In the genomic region with DNA sequence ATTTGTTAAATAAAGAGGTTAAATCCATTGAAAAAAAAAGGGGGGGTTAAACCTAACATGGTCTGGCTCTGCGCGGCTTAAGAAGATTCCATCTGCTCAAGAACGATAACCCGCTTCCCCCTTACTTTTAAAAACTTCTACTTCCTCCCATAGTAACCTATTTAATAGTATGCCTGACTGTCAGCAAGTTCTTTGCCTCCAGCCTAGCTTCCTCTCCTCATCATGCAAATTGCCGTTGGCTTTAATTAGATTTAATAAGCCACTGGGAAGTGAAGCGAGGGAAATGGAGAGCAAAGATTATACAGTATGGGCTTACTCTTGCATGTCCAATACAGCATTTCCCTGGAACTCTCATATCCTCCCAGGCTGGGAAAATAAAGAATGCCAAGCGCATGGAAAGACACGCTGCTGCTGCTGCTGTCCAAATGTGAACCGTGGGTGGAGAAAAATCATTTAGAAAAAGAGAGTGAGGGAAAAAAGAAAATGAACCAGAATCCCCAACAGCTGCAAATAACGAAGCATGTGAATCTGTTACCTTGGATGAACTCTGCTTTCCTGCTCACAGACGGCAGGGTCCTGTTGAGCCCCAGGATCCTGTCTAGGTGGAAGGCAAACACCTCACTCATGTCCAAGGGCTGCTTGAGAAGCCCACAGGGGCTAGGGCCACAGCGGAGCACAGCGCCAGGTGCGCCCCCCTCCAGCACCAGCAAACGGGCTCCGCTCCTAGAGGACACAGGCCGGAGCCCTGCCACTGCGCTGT, we compare ENCODE assay signal across 9 cellular contexts.
DNase-seq lines count a peak whose midpoint lies in the region; ATAC-seq and TF ChIP-seq lines count a peak whose summit lies in the region.
"Had no signal": no experiment of that assay in that cellular context is flagged by ENCODE, and none has a peak within 500 bp of the region (broad histone marks: within the 10 kb centered on the region; RNA-seq: fewer than 3 reads in every experiment).

No MANE protein-coding gene starts in this region.

- no peak overlapping the region for H3K4me3 Mint-ChIP-seq in stimulated activated memory B cell treated with anti-CD40 and anti-IgM and Interleukin-4, amounts not matched to agents 10 μg/mL and 1 μg/mL and 100 μg/mL, for 72 hours

- DNase-seq in GDM1 (lab: John Stamatoyannopoulos, UW): peak; percentile 26
- peak; percentile 72 for DNase-seq in OCI-M1 (lab: John Stamatoyannopoulos, UW)
- DNase-seq in fibroblast of pulmonary artery (ENCODE audit: low read depth): peak; percentile 57
- peak; percentile 60 for DNase-seq in retina
- DNase-seq in activated gamma-delta T cell treated with Interleukin-2 at 50 U/mL for 16 hours: no peak
- DNase-seq: NCI-H2171 treated with DMSO at 0.1 percent for 48 hours had no signal

- peak overlapping the region; percentile 74 for H3K4me3 ChIP-seq in fibroblast of pulmonary artery (replicated peaks; ENCODE audit: low read depth, low read length)

- no peak for TF ChIP-seq CTCF in fibroblast of pulmonary artery (IDR thresholded peaks at IDR 0.05; ENCODE audit: low read length, missing control alignments)

- no peak overlapping the region for H3K27ac Mint-ChIP-seq in stimulated activated memory B cell treated with anti-CD40 and anti-IgM and Interleukin-4, amounts not matched to agents 10 μg/mL and 1 μg/mL and 100 μg/mL, for 72 hours

- ATAC-seq in stimulated activated memory B cell treated with anti-CD40 and anti-IgM and Interleukin-4, amounts not matched to agents 10 μg/mL and 1 μg/mL and 100 μg/mL, for 72 hours: no peak
- ATAC-seq in GM18519 (IDR thresholded peaks at IDR 0.05; ENCODE audit: low FRiP score, unreplicated experiment): no peak
- ATAC-seq in HG02852 (IDR thresholded peaks at IDR 0.05; ENCODE audit: unreplicated experiment): no peak

- no peaks in the 10 kb centered on the region for H3K36me3 Mint-ChIP-seq in stimulated activated memory B cell treated with anti-CD40 and anti-IgM and Interleukin-4, amounts not matched to agents 10 μg/mL and 1 μg/mL and 100 μg/mL, for 72 hours

- H3K27me3 Mint-ChIP-seq in stimulated activated memory B cell treated with anti-CD40 and anti-IgM and Interleukin-4, amounts not matched to agents 10 μg/mL and 1 μg/mL and 100 μg/mL, for 72 hours: peaks cover 21% of the 10 kb centered on the region

- H3K9me3 Mint-ChIP-seq in stimulated activated memory B cell treated with anti-CD40 and anti-IgM and Interleukin-4, amounts not matched to agents 10 μg/mL and 1 μg/mL and 100 μg/mL, for 72 hours: no peaks in the 10 kb centered on the region

- peaks cover 7% of the 10 kb centered on the region for H3K4me1 Mint-ChIP-seq in stimulated activated memory B cell treated with anti-CD40 and anti-IgM and Interleukin-4, amounts not matched to agents 10 μg/mL and 1 μg/mL and 100 μg/mL, for 72 hours
